20 cellular contexts compared by ENCODE assay signal in the genomic region with DNA sequence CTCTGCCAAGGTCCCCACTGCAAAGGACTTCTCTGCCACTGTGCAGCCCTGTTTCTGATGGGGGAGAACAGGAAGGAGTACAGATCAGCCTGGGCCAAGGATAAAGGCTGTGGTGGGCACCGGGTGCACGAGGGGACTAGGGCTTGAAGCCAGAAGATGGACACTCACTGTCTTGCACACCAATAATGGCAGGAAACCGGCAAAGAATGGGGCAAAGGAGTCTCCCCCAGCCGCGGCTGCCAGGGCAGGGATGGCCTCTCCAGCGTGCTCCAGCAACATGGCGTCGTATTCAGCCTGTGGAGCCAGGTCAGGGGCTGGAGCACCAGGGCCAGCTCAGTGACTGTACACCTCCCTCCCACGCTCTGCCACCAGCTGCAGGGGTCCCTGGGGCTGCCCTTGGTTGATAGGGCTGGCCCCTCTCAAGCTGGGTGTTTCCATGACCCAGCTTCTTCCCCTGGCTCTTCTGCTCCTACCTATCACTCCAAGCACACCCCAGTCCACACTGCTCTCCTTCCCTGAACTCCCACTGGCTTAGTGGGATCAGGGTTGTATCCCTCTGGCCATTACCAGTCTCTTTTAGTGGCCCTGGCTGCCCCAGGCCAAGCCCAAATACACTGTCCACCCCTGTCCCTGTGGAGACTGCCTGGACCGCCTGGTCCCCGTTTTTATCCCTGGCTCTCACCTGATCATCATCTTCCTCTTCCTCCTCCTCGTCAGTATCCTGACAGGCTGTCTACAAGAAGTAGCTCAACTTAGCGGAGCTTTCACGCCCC. TPM values are rescaled to one million over a fixed set of nuclear protein-coding genes. Genes with fewer than 3 reads are reported as not detected.
A peak's percentile ranks its signal among the peaks of the same experiment; 100 is the strongest.
DNase-seq lines count a peak whose midpoint lies in the region; ATAC-seq and TF ChIP-seq lines count a peak whose summit lies in the region.
"Had no signal": no experiment of that assay in that cellular context is flagged by ENCODE, and none has a peak within 500 bp of the region (broad histone marks: within the 10 kb centered on the region; RNA-seq: fewer than 3 reads in every experiment).

No MANE protein-coding gene starts in this region.

- no peak for TF ChIP-seq CTCF in CD8-positive, alpha-beta T cell (IDR thresholded peaks at IDR 0.05)
- TF ChIP-seq CTCF in WERI-Rb-1 (IDR thresholded peaks at IDR 0.05; ENCODE audit: low read depth, low read length), result no peak

- peaks cover 5% of the 10 kb centered on the region for H3K4me1 ChIP-seq in CD8-positive, alpha-beta T cell (ENCODE audit: insufficient read depth, low read length)
- H3K4me1 ChIP-seq: ascending aorta had no signal

- POLR2A ChIA-PET in activated CD4-positive, alpha-beta T cell treated with anti-CD3 and anti-CD28 coated beads for 36 hours (lab: Charles Lee), result interaction anchor here (0.6 to 1.9 kb wide), 2 partner anchors 17 to 231 kb away, joined by 3 to 6 read pairs; no protein-coding TSS in a partner anchor
- POLR2A ChIA-PET in CD8-positive, alpha-beta T cell (lab: Charles Lee), result interaction anchor here (1.7 kb wide), 1 partner anchor 12 kb away, joined by 5 read pairs; no protein-coding TSS in a partner anchor

- H3K4me1 Mint-ChIP-seq in activated CD4-positive, alpha-beta T cell treated with anti-CD3 and anti-CD28 coated beads for 36 hours, result peaks cover 8% of the 10 kb centered on the region
- peaks cover 4% of the 10 kb centered on the region for H3K4me1 Mint-ChIP-seq in CD8-positive, alpha-beta T cell (ENCODE audit: low read depth)
- peaks cover 9% of the 10 kb centered on the region for H3K4me1 Mint-ChIP-seq in activated naive CD8-positive, alpha-beta T cell treated with anti-CD3 and anti-CD28 coated beads for 36 hours
- peaks cover 5 to 21% of the 10 kb centered on the region in 2 donors for H3K4me1 Mint-ChIP-seq in natural killer cell treated with Interleukin-12 subunit alpha and Interleukin-12 subunit beta and Interleukin-15 and Interleukin-18, amount 100 ng/mL, for 72 hours (ENCODE audit: low read depth in 2 of 2)

- H3K27ac Mint-ChIP-seq in activated CD4-positive, alpha-beta T cell treated with anti-CD3 and anti-CD28 coated beads for 36 hours, result peak overlapping the region; percentile 42
- peak overlapping the region; percentile 41 for H3K27ac Mint-ChIP-seq in CD8-positive, alpha-beta T cell
- H3K27ac Mint-ChIP-seq in activated naive CD8-positive, alpha-beta T cell treated with anti-CD3 and anti-CD28 coated beads for 36 hours, result peak overlapping the region; percentile 63
- H3K27ac Mint-ChIP-seq in natural killer cell treated with Interleukin-12 subunit alpha and Interleukin-12 subunit beta and Interleukin-15 and Interleukin-18, amount 100 ng/mL, for 72 hours, result peak overlapping the region; percentile 27 to 39

- peaks cover 53% of the 10 kb centered on the region for H3K36me3 ChIP-seq in CD8-positive, alpha-beta T cell (ENCODE audit: insufficient read depth, low read length)
- peaks cover 96% of the 10 kb centered on the region for H3K36me3 ChIP-seq in WERI-Rb-1

- no peak overlapping the region for H3K27ac ChIP-seq in CD8-positive, alpha-beta T cell (ENCODE audit: low read depth, low read length)
- H3K27ac ChIP-seq in WERI-Rb-1, result no peak overlapping the region
- H3K27ac ChIP-seq: ascending aorta; BLaER1 treated with 17β-estradiol and CSF1 and Interleukin-3, amounts not matched to agents 10 nM and 100 nM; thoracic aorta had no signal

- no peak for DNase-seq in activated CD4-positive, alpha-beta T cell treated with anti-CD3 and anti-CD28 coated beads for 36 hours
- no peak for DNase-seq in activated CD4-positive, alpha-beta T cell treated with anti-CD3 and anti-CD28 coated beads for 48 hours
- DNase-seq in CD8-positive, alpha-beta T cell, result no peak
- no peak for DNase-seq in activated naive CD8-positive, alpha-beta T cell treated with anti-CD3 and anti-CD28 coated beads for 36 hours
- no peak for DNase-seq in natural killer cell treated with Interleukin-12 subunit alpha and Interleukin-12 subunit beta and Interleukin-15 and Interleukin-18, amount 100 ng/mL, for 72 hours (ENCODE audit: low spot score)
- DNase-seq in WERI-Rb-1, result no peak
- DNase-seq in LoVo (ENCODE audit: low spot score), result no peak
- DNase-seq: DMS153, MM.1S, SK-N-SH had no signal

- CTCF ChIA-PET in activated CD4-positive, alpha-beta T cell treated with anti-CD3 and anti-CD28 coated beads for 36 hours (lab: Charles Lee), result interaction anchor here (0.6 to 1.3 kb wide), 2 partner anchors 93 to 127 kb away, joined by 6 read pairs; partner anchors contain the start of gene LTB4R2
- CTCF ChIA-PET in CD8-positive, alpha-beta T cell (lab: Charles Lee), result interaction anchor here (0.5 to 1.2 kb wide), 2 partner anchors 33 to 93 kb away, joined by 3 read pairs; partner anchors contain the start of gene MDP1

- H3K27me3 Mint-ChIP-seq in activated CD4-positive, alpha-beta T cell treated with anti-CD3 and anti-CD28 coated beads for 36 hours, result no peaks in the 10 kb centered on the region
- no peaks in the 10 kb centered on the region for H3K27me3 Mint-ChIP-seq in CD8-positive, alpha-beta T cell (ENCODE audit: low read depth)
- H3K27me3 Mint-ChIP-seq in activated naive CD8-positive, alpha-beta T cell treated with anti-CD3 and anti-CD28 coated beads for 36 hours, result no peaks in the 10 kb centered on the region
- no peaks in the 10 kb centered on the region for H3K27me3 Mint-ChIP-seq in natural killer cell treated with Interleukin-12 subunit alpha and Interleukin-12 subunit beta and Interleukin-15 and Interleukin-18, amount 100 ng/mL, for 72 hours

- H3K9me3 ChIP-seq in CD8-positive, alpha-beta T cell (ENCODE audit: low read length), result no peaks in the 10 kb centered on the region
- H3K9me3 ChIP-seq in WERI-Rb-1 (ENCODE audit: severe bottlenecking), result no peaks in the 10 kb centered on the region
- H3K9me3 ChIP-seq: ascending aorta; BLaER1 treated with 17β-estradiol and CSF1 and Interleukin-3, amounts not matched to agents 10 nM and 100 nM; SK-N-SH; thoracic aorta had no signal

- H3K4me3 Mint-ChIP-seq in activated CD4-positive, alpha-beta T cell treated with anti-CD3 and anti-CD28 coated beads for 36 hours, result no peak overlapping the region
- H3K4me3 Mint-ChIP-seq in CD8-positive, alpha-beta T cell, result no peak overlapping the region
- H3K4me3 Mint-ChIP-seq in activated naive CD8-positive, alpha-beta T cell treated with anti-CD3 and anti-CD28 coated beads for 36 hours, result no peak overlapping the region
- no peak overlapping the region for H3K4me3 Mint-ChIP-seq in natural killer cell treated with Interleukin-12 subunit alpha and Interleukin-12 subunit beta and Interleukin-15 and Interleukin-18, amount 100 ng/mL, for 72 hours

- intact Hi-C loops in activated CD4-positive, alpha-beta T cell treated with anti-CD3 and anti-CD28 coated beads for 36 hours (cut with DNase I, micrococcal nuclease), result no loop called here
- intact Hi-C loops in CD8-positive, alpha-beta T cell (cut with DNase I, micrococcal nuclease), result no loop called here

- ATAC-seq in activated CD4-positive, alpha-beta T cell treated with anti-CD3 and anti-CD28 coated beads for 36 hours, result no peak
- ATAC-seq in CD8-positive, alpha-beta T cell, result no peak
- ATAC-seq in natural killer cell treated with Interleukin-12 subunit alpha and Interleukin-12 subunit beta and Interleukin-15 and Interleukin-18, amount 100 ng/mL, for 72 hours, result no peak
- ATAC-seq in GM18868 (IDR thresholded peaks at IDR 0.05; ENCODE audit: unreplicated experiment), result no peak
- ATAC-seq: Panc1 had no signal

- H3K27me3 ChIP-seq in CD8-positive, alpha-beta T cell (ENCODE audit: insufficient read depth, low read length), result no peaks in the 10 kb centered on the region
- H3K27me3 ChIP-seq in WERI-Rb-1 (ENCODE audit: insufficient read depth, low read depth, severe bottlenecking), result no peaks in the 10 kb centered on the region
- H3K27me3 ChIP-seq: ascending aorta; BLaER1 treated with 17β-estradiol and CSF1 and Interleukin-3, amounts not matched to agents 10 nM and 100 nM had no signal

- no peak overlapping the region for H3K4me3 ChIP-seq in CD8-positive, alpha-beta T cell (ENCODE audit: low read depth, low read length)
- no peak overlapping the region for H3K4me3 ChIP-seq in WERI-Rb-1 (ENCODE audit: low read depth, low read length)
- H3K4me3 ChIP-seq: ascending aorta; BLaER1 treated with 17β-estradiol and CSF1 and Interleukin-3, amounts not matched to agents 10 nM and 100 nM; lung; smooth muscle cell; thoracic aorta had no signal

- peaks cover 44% of the 10 kb centered on the region for H3K36me3 Mint-ChIP-seq in activated CD4-positive, alpha-beta T cell treated with anti-CD3 and anti-CD28 coated beads for 36 hours (ENCODE audit: low read depth)
- H3K36me3 Mint-ChIP-seq in CD8-positive, alpha-beta T cell, result peaks cover 86% of the 10 kb centered on the region
- H3K36me3 Mint-ChIP-seq in activated naive CD8-positive, alpha-beta T cell treated with anti-CD3 and anti-CD28 coated beads for 36 hours, result peaks cover 16% of the 10 kb centered on the region
- peaks cover 9% of the 10 kb centered on the region for H3K36me3 Mint-ChIP-seq in natural killer cell treated with Interleukin-12 subunit alpha and Interleukin-12 subunit beta and Interleukin-15 and Interleukin-18, amount 100 ng/mL, for 72 hours

- no peaks in the 10 kb centered on the region for H3K9me3 Mint-ChIP-seq in activated CD4-positive, alpha-beta T cell treated with anti-CD3 and anti-CD28 coated beads for 36 hours (ENCODE audit: low read depth)
- no peaks in the 10 kb centered on the region for H3K9me3 Mint-ChIP-seq in CD8-positive, alpha-beta T cell
- H3K9me3 Mint-ChIP-seq in activated naive CD8-positive, alpha-beta T cell treated with anti-CD3 and anti-CD28 coated beads for 36 hours, result no peaks in the 10 kb centered on the region
- H3K9me3 Mint-ChIP-seq in natural killer cell treated with Interleukin-12 subunit alpha and Interleukin-12 subunit beta and Interleukin-15 and Interleukin-18, amount 100 ng/mL, for 72 hours, result no peaks in the 10 kb centered on the region

RNA-seq across cellular contexts. Expression of gene IPO4, which starts 6.3 kb away (rescaled TPM):
- total RNA-seq in activated CD4-positive, alpha-beta T cell treated with anti-CD3 and anti-CD28 coated beads for 36 hours, result 10 to 100 TPM; 73.4 to 73.7 TPM
- 10 to 100 TPM; 69.2 to 75.6 TPM for total RNA-seq in CD8-positive, alpha-beta T cell
- total RNA-seq in activated naive CD8-positive, alpha-beta T cell treated with anti-CD3 and anti-CD28 coated beads for 36 hours, result 100 to 1,000 TPM; 152 to 161 TPM
- total RNA-seq in natural killer cell treated with Interleukin-12 subunit alpha and Interleukin-12 subunit beta and Interleukin-15 and Interleukin-18, amount 100 ng/mL, for 72 hours, result 100 to 1,000 TPM in 1 of 2 donors, 10 to 100 TPM in 1; 52.8 to 145 TPM

RNA-seq across cellular contexts. Expression of gene REC8, which starts 10.4 kb away (rescaled TPM):
- total RNA-seq in activated CD4-positive, alpha-beta T cell treated with anti-CD3 and anti-CD28 coated beads for 36 hours, result 10 to 100 TPM; 25.6 to 27.7 TPM
- 100 to 1,000 TPM; 131 to 144 TPM for total RNA-seq in CD8-positive, alpha-beta T cell
- total RNA-seq in activated naive CD8-positive, alpha-beta T cell treated with anti-CD3 and anti-CD28 coated beads for 36 hours, result 10 to 100 TPM; 28.9 to 29.2 TPM
- total RNA-seq in natural killer cell treated with Interleukin-12 subunit alpha and Interleukin-12 subunit beta and Interleukin-15 and Interleukin-18, amount 100 ng/mL, for 72 hours, result 10 to 100 TPM; 52.1 to 85.9 TPM

RNA-seq across cellular contexts. Expression of gene TM9SF1, which starts 12.9 kb away (rescaled TPM):
- 10 to 100 TPM; 17.0 to 24.4 TPM for total RNA-seq in activated CD4-positive, alpha-beta T cell treated with anti-CD3 and anti-CD28 coated beads for 36 hours
- total RNA-seq in CD8-positive, alpha-beta T cell, result 10 to 100 TPM; 17.5 to 20.4 TPM
- total RNA-seq in activated naive CD8-positive, alpha-beta T cell treated with anti-CD3 and anti-CD28 coated beads for 36 hours, result 10 to 100 TPM; 20.7 to 22.5 TPM
- total RNA-seq in natural killer cell treated with Interleukin-12 subunit alpha and Interleukin-12 subunit beta and Interleukin-15 and Interleukin-18, amount 100 ng/mL, for 72 hours, result 10 to 100 TPM; 27.6 to 30.2 TPM

RNA-seq across cellular contexts. Expression of gene IRF9, which starts 21.2 kb away (rescaled TPM):
- total RNA-seq in activated CD4-positive, alpha-beta T cell treated with anti-CD3 and anti-CD28 coated beads for 36 hours, result 100 to 1,000 TPM; 172 to 209 TPM
- 100 to 1,000 TPM; 270 to 307 TPM for total RNA-seq in CD8-positive, alpha-beta T cell
- total RNA-seq in activated naive CD8-positive, alpha-beta T cell treated with anti-CD3 and anti-CD28 coated beads for 36 hours, result 100 to 1,000 TPM; 133 to 136 TPM
- total RNA-seq in natural killer cell treated with Interleukin-12 subunit alpha and Interleukin-12 subunit beta and Interleukin-15 and Interleukin-18, amount 100 ng/mL, for 72 hours, result 100 to 1,000 TPM; 135 to 227 TPM

RNA-seq across cellular contexts. Expression of gene TSSK4, which starts 23.2 kb away (rescaled TPM):
- total RNA-seq in activated CD4-positive, alpha-beta T cell treated with anti-CD3 and anti-CD28 coated beads for 36 hours, result under 1 TPM; 0.14 to 0.30 TPM
- total RNA-seq in CD8-positive, alpha-beta T cell, result under 1 TPM; 0.38 to 0.56 TPM
- total RNA-seq in activated naive CD8-positive, alpha-beta T cell treated with anti-CD3 and anti-CD28 coated beads for 36 hours, result not detected
- total RNA-seq in natural killer cell treated with Interleukin-12 subunit alpha and Interleukin-12 subunit beta and Interleukin-15 and Interleukin-18, amount 100 ng/mL, for 72 hours, result under 1 TPM in 1 of 2 donors, not detected in 1; 0.95 TPM
- total RNA-seq: ascending aorta, H4, myocyte, posterior vena cava, thoracic aorta had no signal
